33 cellular contexts compared by ENCODE assay signal in genomic region chr10:89894051-89894450, GRCh38.
"Had no signal": no experiment of that assay in that cellular context is flagged by ENCODE, and none has a peak within 500 bp of the region (broad histone marks: within the 10 kb centered on the region; RNA-seq: fewer than 3 reads in every experiment).

No MANE protein-coding gene starts in this region.

- ATAC-seq: activated CD4-positive, CD25-positive, alpha-beta regulatory T cell treated with anti-CD3 and anti-CD28 coated beads, Interleukin-2, amount 50 U/mL, for 24 hours; activated CD8-positive, alpha-beta T cell treated with anti-CD3 and anti-CD28 coated beads for 36 hours; activated T-cell treated with anti-CD3 and anti-CD28 coated beads, Interleukin-2, amount 50 U/mL, for 4 hours; activated T-helper 17 cell treated with anti-CD3 and anti-CD28 coated beads, Interleukin-2, amount 50 U/mL, for 72 hours; body of pancreas; effector memory CD8-positive, alpha-beta T cell; foreskin keratinocyte; gastrocnemius medialis; heart right ventricle; T-helper 17 cell had no signal

- H3K9me3 ChIP-seq: body of pancreas, esophagus muscularis mucosa, gastrocnemius medialis had no signal

- DNase-seq: activated B cell treated with CpG ODN at 0.5 μM for 24 hours; activated CD4-positive, alpha-beta T cell treated with anti-CD3 and anti-CD28 coated beads for 48 hours; activated CD4-positive, alpha-beta T cell treated with anti-CD3 and anti-CD28 coated beads, Interleukin-2, amount 50 U/mL, for 1 hour; activated CD4-positive, alpha-beta T cell treated with anti-CD3 and anti-CD28 coated beads, Interleukin-2, amount 50 U/mL, for 48 hours; activated CD8-positive, alpha-beta memory T cell treated with anti-CD3 and anti-CD28 coated beads for 24 hours; activated CD8-positive, alpha-beta T cell treated with anti-CD3 and anti-CD28 coated beads for 36 hours; activated effector memory CD4-positive, alpha-beta T cell treated with Interleukin-2 at 50 U/mL for 16 hours; activated gamma-delta T cell treated with Interleukin-2 at 50 U/mL for 16 hours; activated naive CD4-positive, alpha-beta T cell treated with anti-CD3 and anti-CD28 coated beads, Interleukin-2, amount 50 U/mL, for 16 hours; activated naive CD4-positive, alpha-beta T cell treated with Interleukin-2 at 50 U/mL for 16 hours; activated T-cell treated with anti-CD3 and anti-CD28 coated beads, Interleukin-2, amount 50 U/mL, for 4 hours; adrenal gland; amygdala; aorta; body of pancreas; caudate nucleus; cortex of kidney; dermis blood vessel endothelial cell; effector CD4-positive, alpha-beta T cell; effector memory CD8-positive, alpha-beta T cell; erythroblast; foreskin keratinocyte; gastrocnemius medialis; glutamatergic neuron; heart right ventricle; T-helper 1 cell; T-helper 17 cell; T1000; WERI-Rb-1 had no signal

- H3K36me3 ChIP-seq: adrenal gland, esophagus muscularis mucosa, gastrocnemius medialis, heart right ventricle, WERI-Rb-1 had no signal

- H3K4me3 ChIP-seq: adrenal gland, body of pancreas, esophagus muscularis mucosa, gastrocnemius medialis, heart right ventricle, hepatocyte had no signal

- H3K4me1 ChIP-seq: adrenal gland, body of pancreas, esophagus muscularis mucosa, gastrocnemius medialis, heart right ventricle had no signal
